Comparison of ENCODE assay signal across 9 cellular contexts in genomic region chr12:102095677-102096263, GRCh38. TPM values are rescaled to one million over a fixed set of nuclear protein-coding genes. Genes with fewer than 3 reads are reported as not detected.
DNase-seq lines count a peak whose midpoint lies in the region; ATAC-seq and TF ChIP-seq lines count a peak whose summit lies in the region.
"Had no signal": no experiment of that assay in that cellular context is flagged by ENCODE, and none has a peak within 500 bp of the region (broad histone marks: within the 10 kb centered on the region; RNA-seq: fewer than 3 reads in every experiment).

No MANE protein-coding gene starts in this region.

- H3K9me3 ChIP-seq in DND-41 (ENCODE audit: insufficient read depth, low read length, severe bottlenecking), result no peaks in the 10 kb centered on the region
- H3K9me3 ChIP-seq: neutrophil had no signal

- no peaks in the 10 kb centered on the region for H3K27me3 ChIP-seq in DND-41 (ENCODE audit: insufficient read depth, low read length, poor library complexity)
- H3K27me3 ChIP-seq: neutrophil had no signal

- H3K79me2 ChIP-seq in DND-41 (ENCODE audit: insufficient read depth, low read length), result no peaks in the 10 kb centered on the region; the same call in 1 of the 2 replicates

- H2AFZ ChIP-seq in DND-41 (ENCODE audit: low read depth, low read length), result no peak overlapping the region

- H3K36me3 ChIP-seq in DND-41 (ENCODE audit: insufficient read depth, low read length), result peaks cover 56% of the 10 kb centered on the region

- H3K4me3 ChIP-seq in DND-41 (ENCODE audit: low read depth in 1 of 2, low read length in 2 of 2), result no peak overlapping the region

- H3K4me1 ChIP-seq in DND-41 (ENCODE audit: insufficient read depth, low read length), result no peaks in the 10 kb centered on the region

- no peak overlapping the region for H3K4me2 ChIP-seq in DND-41 (ENCODE audit: insufficient read depth, low read length)

- H3K27ac ChIP-seq in DND-41 (ENCODE audit: low read length), result no peak overlapping the region
- H3K27ac ChIP-seq: neutrophil had no signal

- DNase-seq in DND-41 (no peak), H4 (ENCODE audit: low spot score) (peak; percentile 19), NCI-H748 (lab: John Stamatoyannopoulos, UW; ENCODE audit: unreplicated experiment) (peak; percentile 30), dedifferentiated amniotic fluid mesenchymal stem cell (ENCODE audit: extremely low spot score) (peak; percentile 64), pons (ENCODE audit: low spot score) (peak; percentile 28), activated gamma-delta T cell (lab: John Stamatoyannopoulos, UW) (no peak), epidermal melanocyte (ENCODE audit: insufficient read length, low spot score) (no peak)
- DNase-seq: T-cell had no signal

- peak; percentile 86 for ATAC-seq in DND-41 (ENCODE audit: insufficient read depth, low read depth)

- H4K20me1 ChIP-seq in DND-41 (ENCODE audit: insufficient read depth, low read length), result no peaks in the 10 kb centered on the region

- H3K9ac ChIP-seq in DND-41 (ENCODE audit: low read depth, low read length), result no peak overlapping the region

- TF ChIP-seq CTCF in DND-41 (IDR thresholded peaks at IDR 0.05; ENCODE audit: borderline replicate concordance, extremely low read depth, low read length, poor library complexity, severe bottlenecking), result peak; percentile 70

RNA-seq across cellular contexts. Expression of gene NUP37, which starts 24.1 kb away (rescaled TPM):
- 126 and 139 TPM in 2 replicates for total RNA-seq in H4 (2014; rRNA removed; shearing (Covaris generic))

RNA-seq across cellular contexts. Expression of gene PARPBP, which starts 24.2 kb away (rescaled TPM):
- 29.8 and 30.0 TPM in 2 replicates for total RNA-seq in H4 (2014; rRNA removed; shearing (Covaris generic))

RNA-seq across cellular contexts. Expression of gene WASHC3, which starts 34.0 kb away (rescaled TPM):
- total RNA-seq in H4 (2014; rRNA removed; shearing (Covaris generic)), result 72.6 and 79.8 TPM in 2 replicates

Comparison
In these comparisons a context has a peak if more than half of its experiments do, and no peak if none do; other contexts are left out.
1. DNase-seq: peak in H4 (single experiment), NCI-H748 (single experiment), dedifferentiated amniotic fluid mesenchymal stem cell (single experiment) and pons (single experiment); none in DND-41 (single experiment), activated gamma-delta T cell (single experiment) and epidermal melanocyte (single experiment).